ENCODE assay signal across 1 cellular context in the genomic region with DNA sequence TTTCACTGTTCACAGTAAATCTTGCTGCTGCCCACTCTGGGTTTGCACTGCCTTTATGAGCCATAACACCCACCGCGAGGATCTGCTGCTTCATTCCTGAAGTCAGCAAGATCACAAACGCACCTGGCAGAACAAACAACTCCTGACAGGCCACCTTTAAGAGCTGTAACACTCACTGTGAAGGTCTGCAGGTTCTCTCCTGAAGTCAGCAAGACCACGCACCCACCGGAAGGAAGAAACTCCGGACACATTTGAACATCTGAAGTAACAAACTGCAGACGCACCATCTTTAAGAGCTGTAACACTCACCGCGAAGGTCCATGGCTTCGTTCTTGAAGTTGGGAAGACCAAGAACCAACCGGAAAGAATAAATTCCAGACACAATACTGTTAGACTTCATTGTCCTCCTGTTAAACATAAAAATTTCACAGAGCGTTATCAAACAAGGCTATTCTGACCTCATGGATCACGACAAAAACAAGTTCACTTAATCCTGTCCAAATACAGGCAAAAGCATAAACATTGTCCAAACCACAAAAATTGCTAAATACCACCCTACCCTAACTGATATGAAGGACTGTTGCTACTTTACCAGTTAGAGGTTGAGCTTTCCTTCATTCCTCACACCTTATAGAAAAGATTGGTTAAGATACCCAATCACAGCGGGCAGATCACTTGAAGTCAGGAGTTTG.
TF ChIP-seq lines count a peak whose summit lies in the region.

No MANE protein-coding gene starts in this region.

TF ChIP-seq in K562, 482 proteins besides CTCF, POLR2A, EP300 and RAD21:
- TF ChIP-seq ZNF77 (CRISPR knock-in tag; IDR thresholded peaks at IDR 0.05) = no peak
- TF ChIP-seq ZNF57 (CRISPR knock-in tag; IDR thresholded peaks at IDR 0.05) = no peak
- TF ChIP-seq SAFB (IDR thresholded peaks at IDR 0.05; ENCODE audit: borderline replicate concordance, low read depth, low read length) = no peak
- TF ChIP-seq, protein P1, sequence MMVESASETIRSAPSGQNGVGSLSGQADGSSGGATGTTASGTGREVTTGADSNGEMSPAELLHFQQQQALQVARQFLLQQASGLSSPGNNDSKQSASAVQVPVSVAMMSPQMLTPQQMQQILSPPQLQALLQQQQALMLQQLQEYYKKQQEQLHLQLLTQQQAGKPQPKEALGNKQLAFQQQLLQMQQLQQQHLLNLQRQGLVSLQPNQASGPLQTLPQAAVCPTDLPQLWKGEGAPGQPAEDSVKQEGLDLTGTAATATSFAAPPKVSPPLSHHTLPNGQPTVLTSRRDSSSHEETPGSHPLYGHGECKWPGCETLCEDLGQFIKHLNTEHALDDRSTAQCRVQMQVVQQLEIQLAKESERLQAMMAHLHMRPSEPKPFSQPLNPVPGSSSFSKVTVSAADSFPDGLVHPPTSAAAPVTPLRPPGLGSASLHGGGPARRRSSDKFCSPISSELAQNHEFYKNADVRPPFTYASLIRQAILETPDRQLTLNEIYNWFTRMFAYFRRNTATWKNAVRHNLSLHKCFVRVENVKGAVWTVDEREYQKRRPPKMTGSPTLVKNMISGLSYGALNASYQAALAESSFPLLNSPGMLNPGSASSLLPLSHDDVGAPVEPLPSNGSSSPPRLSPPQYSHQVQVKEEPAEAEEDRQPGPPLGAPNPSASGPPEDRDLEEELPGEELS (CRISPR knock-in tag; IDR thresholded peaks at IDR 0.05; ENCODE audit: borderline replicate concordance) = no peak
- TF ChIP-seq, protein P2, sequence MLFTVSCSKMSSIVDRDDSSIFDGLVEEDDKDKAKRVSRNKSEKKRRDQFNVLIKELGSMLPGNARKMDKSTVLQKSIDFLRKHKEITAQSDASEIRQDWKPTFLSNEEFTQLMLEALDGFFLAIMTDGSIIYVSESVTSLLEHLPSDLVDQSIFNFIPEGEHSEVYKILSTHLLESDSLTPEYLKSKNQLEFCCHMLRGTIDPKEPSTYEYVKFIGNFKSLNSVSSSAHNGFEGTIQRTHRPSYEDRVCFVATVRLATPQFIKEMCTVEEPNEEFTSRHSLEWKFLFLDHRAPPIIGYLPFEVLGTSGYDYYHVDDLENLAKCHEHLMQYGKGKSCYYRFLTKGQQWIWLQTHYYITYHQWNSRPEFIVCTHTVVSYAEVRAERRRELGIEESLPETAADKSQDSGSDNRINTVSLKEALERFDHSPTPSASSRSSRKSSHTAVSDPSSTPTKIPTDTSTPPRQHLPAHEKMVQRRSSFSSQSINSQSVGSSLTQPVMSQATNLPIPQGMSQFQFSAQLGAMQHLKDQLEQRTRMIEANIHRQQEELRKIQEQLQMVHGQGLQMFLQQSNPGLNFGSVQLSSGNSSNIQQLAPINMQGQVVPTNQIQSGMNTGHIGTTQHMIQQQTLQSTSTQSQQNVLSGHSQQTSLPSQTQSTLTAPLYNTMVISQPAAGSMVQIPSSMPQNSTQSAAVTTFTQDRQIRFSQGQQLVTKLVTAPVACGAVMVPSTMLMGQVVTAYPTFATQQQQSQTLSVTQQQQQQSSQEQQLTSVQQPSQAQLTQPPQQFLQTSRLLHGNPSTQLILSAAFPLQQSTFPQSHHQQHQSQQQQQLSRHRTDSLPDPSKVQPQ (CRISPR knock-in tag; IDR thresholded peaks at IDR 0.05; ENCODE audit: borderline replicate concordance) = no peak
- no peak for TF ChIP-seq RFX7 (CRISPR knock-in tag; IDR thresholded peaks at IDR 0.05)
- no peak for TF ChIP-seq PCBP1 (IDR thresholded peaks at IDR 0.05; ENCODE audit: low read depth, low read length, poor library complexity, severe bottlenecking)
